In the genomic region with DNA sequence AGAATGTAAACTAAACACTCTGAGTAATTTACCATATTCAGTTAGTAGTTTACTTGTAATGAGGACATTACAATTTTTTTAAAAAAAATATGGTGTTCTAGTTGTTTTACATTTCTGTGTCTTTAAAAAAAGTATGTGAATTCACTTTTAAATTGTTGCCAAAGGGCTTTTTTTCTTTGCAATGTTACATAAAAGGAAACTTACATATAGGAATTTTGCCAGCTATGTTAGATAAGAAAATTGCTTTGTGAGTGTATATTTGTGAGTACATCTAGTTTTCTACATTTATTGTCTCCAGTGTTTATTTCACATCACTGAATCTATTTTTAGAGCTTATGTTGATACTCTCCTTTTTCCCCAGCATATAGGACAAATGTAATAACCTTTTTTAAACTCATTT, we compare ENCODE assay signal across 28 cellular contexts.
"Had no signal": no experiment of that assay in that cellular context is flagged by ENCODE, and none has a peak within 500 bp of the region (broad histone marks: within the 10 kb centered on the region; RNA-seq: fewer than 3 reads in every experiment).

No MANE protein-coding gene starts in this region.

- H3K27me3 Mint-ChIP-seq: progenitor cell of endocrine pancreas; stimulated activated naive B cell treated with anti-CD40 and anti-IgM and Interleukin-4, amounts not matched to agents 10 μg/mL and 1 μg/mL and 100 μg/mL, for 72 hours; stimulated activated naive CD8-positive, alpha-beta T cell treated with anti-CD3 and anti-CD28 coated beads, Interleukin-15, Interleukin-2, amounts not matched to agents 100 ng/mL and 50 ng/mL, for 24 hours; type B pancreatic cell had no signal

- ATAC-seq: natural killer cell; psoas muscle; right cardiac atrium; right lobe of liver; stimulated activated effector memory CD8-positive, alpha-beta T cell treated with anti-CD3 and anti-CD28 coated beads, Interleukin-12 subunit alpha, Interleukin-12 subunit beta, amount 100 ng/mL, for 72 hours; stimulated activated naive B cell treated with anti-CD40 and anti-IgM and Interleukin-4, amounts not matched to agents 10 μg/mL and 1 μg/mL and 100 μg/mL, for 72 hours; upper lobe of right lung had no signal

- H3K36me3 Mint-ChIP-seq: natural killer cell; neural progenitor cell; stimulated activated effector memory CD8-positive, alpha-beta T cell treated with anti-CD3 and anti-CD28 coated beads, Interleukin-12 subunit alpha, Interleukin-12 subunit beta, amount 100 ng/mL, for 72 hours; type B pancreatic cell had no signal

- H3K27ac Mint-ChIP-seq: natural killer cell; progenitor cell of endocrine pancreas; stimulated activated effector memory CD8-positive, alpha-beta T cell treated with anti-CD3 and anti-CD28 coated beads, Interleukin-12 subunit alpha, Interleukin-12 subunit beta, amount 100 ng/mL, for 72 hours; stimulated activated naive B cell treated with anti-CD40 and anti-IgM and Interleukin-4, amounts not matched to agents 10 μg/mL and 1 μg/mL and 100 μg/mL, for 72 hours; stimulated activated naive CD8-positive, alpha-beta T cell treated with anti-CD3 and anti-CD28 coated beads, Interleukin-15, Interleukin-2, amounts not matched to agents 100 ng/mL and 50 ng/mL, for 24 hours; type B pancreatic cell had no signal

- H3K4me3 Mint-ChIP-seq: natural killer cell; nephron; neural progenitor cell; stimulated activated effector memory CD8-positive, alpha-beta T cell treated with anti-CD3 and anti-CD28 coated beads, Interleukin-12 subunit alpha, Interleukin-12 subunit beta, amount 100 ng/mL, for 72 hours; stimulated activated naive B cell treated with anti-CD40 and anti-IgM and Interleukin-4, amounts not matched to agents 10 μg/mL and 1 μg/mL and 100 μg/mL, for 72 hours; stimulated activated naive CD8-positive, alpha-beta T cell treated with anti-CD3 and anti-CD28 coated beads, Interleukin-15, Interleukin-2, amounts not matched to agents 100 ng/mL and 50 ng/mL, for 24 hours; type B pancreatic cell had no signal

- FAIRE-seq: small intestine had no signal

- DNase-seq: natural killer cell; occipital lobe; ovary; posterior cingulate gyrus; psoas muscle; right cardiac atrium; right lobe of liver; sigmoid colon; small intestine; stimulated activated CD4-positive, alpha-beta T cell treated with anti-CD3 and anti-CD28 coated beads, Interleukin-15, amount 100 ng/mL, for 24 hours; stimulated activated CD4-positive, alpha-beta T cell treated with anti-CD3 and anti-CD28 coated beads, Interleukin-2, amount 100 ng/mL, for 24 hours; stimulated activated CD4-positive, alpha-beta T cell treated with anti-CD3 and anti-CD28 coated beads, Interleukin-2, amount 100 ng/mL, for 48 hours; stimulated activated CD4-positive, alpha-beta T cell treated with anti-CD3 and anti-CD28 coated beads, Interleukin-4, amount 100 ng/mL, for 24 hours; stimulated activated naive B cell treated with anti-CD40 and anti-IgM and Interleukin-4, amounts not matched to agents 10 μg/mL and 1 μg/mL and 100 μg/mL, for 72 hours; stimulated activated naive CD4-positive, alpha-beta T cell treated with Interleukin-2 at 50 U/mL for 16 hours; stomach; testis; tibial artery; transverse colon; upper lobe of right lung; uterus had no signal

- H3K9me3 Mint-ChIP-seq: natural killer cell, type B pancreatic cell had no signal

- H3K4me3 ChIP-seq: neural progenitor cell, ovary, psoas muscle, right lobe of liver, sigmoid colon, stomach, suprapubic skin, testis, tibial artery, transverse colon, upper lobe of right lung, uterus had no signal
